ENCODE assay signal across 8 cellular contexts in genomic region chr22:24423519-24424000, GRCh38. TPM values are rescaled to one million over a fixed set of nuclear protein-coding genes. Genes with fewer than 3 reads are reported as not detected.
DNase-seq lines count a peak whose midpoint lies in the region; ATAC-seq and TF ChIP-seq lines count a peak whose summit lies in the region.

No MANE protein-coding gene starts in this region.

- no peak overlapping the region for H2AFZ ChIP-seq in PC-3 (ENCODE audit: low read length)

- H3F3A ChIP-seq in PC-3 (ENCODE audit: low read length, unreplicated experiment), result no peaks in the 10 kb centered on the region

- H3K4me2 ChIP-seq in PC-3 (ENCODE audit: low read length), result peak overlapping the region; percentile 81

- CTCF ChIA-PET in PC-3 (lab: Charles Lee), result interaction anchor here (0.7 kb wide), 1 partner anchor 98 kb away, joined by 3 read pairs; no protein-coding TSS in a partner anchor

- no peaks in the 10 kb centered on the region for H4K20me1 ChIP-seq in PC-3 (ENCODE audit: low read length)

- H3K36me3 ChIP-seq in PC-3 (ENCODE audit: low read depth, low read length), result no peaks in the 10 kb centered on the region
- H3K36me3 ChIP-seq in psoas muscle (ENCODE audit: insufficient read depth in 1 of 2, low read depth in 1 of 2), result no peaks in the 10 kb centered on the region

- DNase-seq in PC-3 (peak; percentile 34), head of caudate nucleus (peak in 29 of 42 donors; percentile 34 to 80 (median 59)), psoas muscle (peak; percentile 66 to 79), NCI-H2081 treated with DMSO at 0.1 percent for 48 hours (lab: John Stamatoyannopoulos, UW) (no peak)
- DNase-seq in activated effector memory CD4-positive, alpha-beta T cell treated with anti-CD3 and anti-CD28 coated beads, Interleukin-2, amount 50 U/mL, for 16 hours, result peak; percentile 90

- H3K9me3 ChIP-seq in PC-3 (ENCODE audit: low read length) (no peaks in the 10 kb centered on the region), psoas muscle (no peaks in the 10 kb centered on the region)

- H3K27ac ChIP-seq in PC-3 (ENCODE audit: low read length) (no peak overlapping the region), psoas muscle (peak overlapping the region; percentile 30)

- TF ChIP-seq CTCF in PC-3 (conservative IDR thresholded peaks at IDR 0.05; ENCODE audit: low read depth, low read length) (peak; percentile 63), psoas muscle (IDR thresholded peaks at IDR 0.05) (peak; percentile 91)

- H3K4me1 ChIP-seq in PC-3 (ENCODE audit: insufficient read depth, low read length), result no peaks in the 10 kb centered on the region
- H3K4me1 ChIP-seq in psoas muscle, result peaks cover 16% of the 10 kb centered on the region

- H3K4me3 ChIP-seq in PC-3 (ENCODE audit: low read length), result peak overlapping the region; percentile 61
- peak overlapping the region; percentile 68 for H3K4me3 ChIP-seq in psoas muscle

- POLR2A ChIA-PET in PC-3 (lab: Charles Lee; ENCODE audit: unreplicated experiment), result no interaction called here

- H3K9ac ChIP-seq in PC-3 (ENCODE audit: low read length), result no peak overlapping the region

- intact Hi-C loops in PC-3 (cut with micrococcal nuclease) (loop anchor here (2.0 kb wide), 1 partner anchor 97 kb away; no protein-coding TSS in a partner anchor), head of caudate nucleus (cut with DNase I) (no loop called here), psoas muscle (cut with DNase I) (loop anchor here (2.0 to 10.0 kb wide), 4 partner anchors 79 to 334 kb away; no protein-coding TSS in a partner anchor)

- H3K9me2 ChIP-seq in PC-3 (replicated peaks; ENCODE audit: low read length), result no peaks in the 10 kb centered on the region

- WGBS in psoas muscle, 3 donors, result 1 to 3% (median 3%) methylated on average over 17 to 56 of the region's 56 CpGs

- peak; percentile 33 for ATAC-seq in GM19023 (IDR thresholded peaks at IDR 0.05; ENCODE audit: unreplicated experiment)
- ATAC-seq in PC-3, result peak; percentile 67
- peak; percentile 74 to 81 (median 80) for ATAC-seq in psoas muscle
- ATAC-seq in GM18511 (IDR thresholded peaks at IDR 0.05; ENCODE audit: unreplicated experiment), result no peak
- no peak for ATAC-seq in HG03135 (IDR thresholded peaks at IDR 0.05; ENCODE audit: unreplicated experiment)

- no peaks in the 10 kb centered on the region for H3K27me3 ChIP-seq in PC-3 (ENCODE audit: low read length)
- peaks cover 0 to 10% (median 4%) of the 10 kb centered on the region in 3 donors for H3K27me3 ChIP-seq in psoas muscle (ENCODE audit: insufficient read depth in 3 of 3, low read length in 2 of 3)

- no TSS peak for BruUV-seq in PC-3 (replicated peaks; lab: Mats Ljungman, UMichigan)

- no peaks in the 10 kb centered on the region for H3K79me2 ChIP-seq in PC-3 (ENCODE audit: low read length)

RNA-seq across cellular contexts. Expression of gene ADORA2A, which starts 3.8 kb away (rescaled TPM):
- total RNA-seq in PC-3 (2014; rRNA removed), result 0.92 and 1.7 TPM in 2 replicates
- 1 to 10 TPM in 3 of 4 donors, under 1 TPM in 1; 0.97 to 2.4 (median 1.6) TPM for total RNA-seq in psoas muscle
- polyA plus RNA-seq in psoas muscle, result 1 to 10 TPM in 2 of 3 donors, under 1 TPM in 1; 0.97 to 1.7 (median 1.7) TPM

Comparison
In these comparisons a context has a peak if more than half of its experiments do, and no peak if none do; other contexts are left out.
1. ATAC-seq: peak in GM19023 (single experiment), PC-3 (single experiment) and psoas muscle (4 of 4); none in GM18511 (single experiment) and HG03135 (single experiment).